In genomic region chr22:43053176-43053575, GRCh38 we compare ENCODE assay signal across 16 cellular contexts. TPM values are rescaled to one million over a fixed set of nuclear protein-coding genes. Genes with fewer than 3 reads are reported as not detected.
DNase-seq lines count a peak whose midpoint lies in the region; ATAC-seq and TF ChIP-seq lines count a peak whose summit lies in the region.
"Had no signal": no experiment of that assay in that cellular context is flagged by ENCODE, and none has a peak within 500 bp of the region (broad histone marks: within the 10 kb centered on the region; RNA-seq: fewer than 3 reads in every experiment).

No MANE protein-coding gene starts in this region.

- no peak for DNase-seq in BJ (ENCODE audit: low read depth)
- DNase-seq in H7: peak; percentile 80
- peak; percentile 38 for DNase-seq in SK-MEL-5 (ENCODE audit: low read depth, low spot score)
- no peak for DNase-seq in hepatocyte (ENCODE audit: low spot score)
- no peak for DNase-seq in HAP-1 (ENCODE audit: low spot score in 2 of 2)
- DNase-seq in hypothalamus (lab: John Stamatoyannopoulos, UW): no peak
- DNase-seq: activated CD8-positive, alpha-beta memory T cell treated with anti-CD3 and anti-CD28 coated beads, Interleukin-2, amount 50 U/mL, for 4 hours; effector CD4-positive, alpha-beta T cell; heart right ventricle; mammary epithelial cell; pancreas; stimulated activated CD4-positive, alpha-beta T cell treated with anti-CD3 and anti-CD28 coated beads, Interleukin-2, amount 100 ng/mL, for 24 hours; stimulated activated naive CD4-positive, alpha-beta T cell had no signal

- no peak overlapping the region for H2AFZ ChIP-seq in hepatocyte

- H4K20me1 ChIP-seq in hepatocyte (ENCODE audit: insufficient read depth, poor library complexity, severe bottlenecking): no peaks in the 10 kb centered on the region
- H4K20me1 ChIP-seq: BLaER1 treated with 17β-estradiol and CSF1 and Interleukin-3, amounts not matched to agents 10 nM and 100 nM had no signal

- no peaks in the 10 kb centered on the region for H3K9me2 ChIP-seq in hepatocyte (replicated peaks; ENCODE audit: insufficient read depth)

- in situ Hi-C loops in SK-MEL-5 (cut with HindIII; ENCODE audit: low pct_unique_long_range_greater_than_20kb, low sequenced_read_pairs): no loop called here
- in situ Hi-C loops in HAP-1 (cut with MboI; ENCODE audit: low sequenced_read_pairs): no loop called here

- CTCF ChIA-PET in BJ (lab: Yijun Ruan, JAX): interaction anchor here (0.7 kb wide), 1 partner anchor 11 kb away, joined by 5 read pairs; no protein-coding TSS in a partner anchor

- H3K4me1 ChIP-seq in hepatocyte (ENCODE audit: insufficient read depth): no peaks in the 10 kb centered on the region
- H3K4me1 ChIP-seq in HAP-1: no peaks in the 10 kb centered on the region
- H3K4me1 ChIP-seq: BLaER1 treated with 17β-estradiol and CSF1 and Interleukin-3, amounts not matched to agents 10 nM and 100 nM; heart right ventricle; pancreas had no signal

- ATAC-seq in HG02678 (IDR thresholded peaks at IDR 0.05; ENCODE audit: unreplicated experiment): no peak
- no peak for ATAC-seq in GM18519 (IDR thresholded peaks at IDR 0.05; ENCODE audit: low FRiP score, unreplicated experiment)
- ATAC-seq: heart right ventricle had no signal

- H3K27me3 ChIP-seq in BJ (ENCODE audit: control insufficient read depth, insufficient read depth, low read length): no peaks in the 10 kb centered on the region
- H3K27me3 ChIP-seq in H7 (ENCODE audit: control insufficient read depth, insufficient read depth, low read length): no peaks in the 10 kb centered on the region
- H3K27me3 ChIP-seq in hepatocyte: no peaks in the 10 kb centered on the region
- H3K27me3 ChIP-seq in HAP-1 (ENCODE audit: low read depth): no peaks in the 10 kb centered on the region
- H3K27me3 ChIP-seq: BLaER1 treated with 17β-estradiol and CSF1 and Interleukin-3, amounts not matched to agents 10 nM and 100 nM; heart right ventricle; pancreas had no signal

- H3K79me2 ChIP-seq in hepatocyte: no peaks in the 10 kb centered on the region

- H3K9me3 ChIP-seq in hepatocyte (ENCODE audit: low read depth) (no peaks in the 10 kb centered on the region), HAP-1 (no peaks in the 10 kb centered on the region)
- H3K9me3 ChIP-seq: BLaER1 treated with 17β-estradiol and CSF1 and Interleukin-3, amounts not matched to agents 10 nM and 100 nM; heart right ventricle; pancreas had no signal

- TF ChIP-seq CTCF in BJ (IDR thresholded peaks at IDR 0.05; ENCODE audit: insufficient read depth, low read depth, low read length): peak; percentile 22; the same call in 1 of the 2 replicates
- peak; percentile 6 for TF ChIP-seq CTCF in hepatocyte (IDR thresholded peaks at IDR 0.05; ENCODE audit: poor library complexity)

- POLR2A ChIA-PET in BJ (lab: Charles Lee): no interaction called here

- no peak overlapping the region for H3K4me3 ChIP-seq in BJ (ENCODE audit: low read depth, low read length)
- no peak overlapping the region for H3K4me3 ChIP-seq in H7 (ENCODE audit: insufficient read depth, low read depth, low read length)
- no peak overlapping the region for H3K4me3 ChIP-seq in hepatocyte
- no peak overlapping the region for H3K4me3 ChIP-seq in HAP-1
- H3K4me3 ChIP-seq: BLaER1 treated with 17β-estradiol and CSF1 and Interleukin-3, amounts not matched to agents 10 nM and 100 nM; heart right ventricle; pancreas had no signal

- 90% methylated on average over 7 of the region's 7 CpGs for WGBS in hepatocyte (ENCODE audit: low lambda C conversion rate, missing lambda C conversion rate)

- H3K27ac ChIP-seq in hepatocyte: no peak overlapping the region
- H3K27ac ChIP-seq: BLaER1 treated with 17β-estradiol and CSF1 and Interleukin-3, amounts not matched to agents 10 nM and 100 nM; heart right ventricle; pancreas had no signal

- no peaks in the 10 kb centered on the region for H3K36me3 ChIP-seq in BJ (ENCODE audit: control insufficient read depth, insufficient read depth, low read length)
- H3K36me3 ChIP-seq in H7 (replicated peaks; ENCODE audit: control insufficient read depth, insufficient read depth, low read length): no peaks in the 10 kb centered on the region
- no peaks in the 10 kb centered on the region for H3K36me3 ChIP-seq in hepatocyte (replicated peaks; ENCODE audit: insufficient read depth, low read depth)
- H3K36me3 ChIP-seq in HAP-1 (replicated peaks): no peaks in the 10 kb centered on the region
- H3K36me3 ChIP-seq: pancreas had no signal

- H3K4me2 ChIP-seq in hepatocyte: no peak overlapping the region
- H3K4me2 ChIP-seq: BLaER1 treated with 17β-estradiol and CSF1 and Interleukin-3, amounts not matched to agents 10 nM and 100 nM had no signal

RNA-seq across cellular contexts. Expression of gene TTLL1, which starts 36.0 kb away (rescaled TPM):
- polyA plus RNA-seq in BJ (2011; rRNA removed) (19.2 and 22.1 TPM in 2 replicates), hepatocyte (8.7 and 9.5 TPM in 2 replicates)
- 11.1 and 15.1 TPM in 2 replicates for polyA minus RNA-seq in BJ (2011; rRNA and poly(A)+ RNA removed)
- total RNA-seq in H7 (2014; rRNA removed; shearing (Covaris generic)): 6.5 and 8.9 TPM in 2 replicates
- 5.8 and 6.2 TPM in 2 replicates for total RNA-seq in SK-MEL-5 (2014; rRNA removed; shearing (Covaris generic))
- polyA plus RNA-seq in SK-MEL-5 (2015; cell fraction: cytosol; rRNA removed): 7.6 TPM in 2 replicates
- polyA plus RNA-seq in SK-MEL-5 (2015; cell fraction: nucleus; rRNA removed): 1.7 and 2.3 TPM in 2 replicates
- total RNA-seq in hepatocyte: 4.9 and 6.4 TPM in 2 replicates

RNA-seq across cellular contexts. Expression of gene PACSIN2, which starts 38.2 kb away (rescaled TPM):
- polyA plus RNA-seq in BJ (2011; rRNA removed): 64.4 and 86.3 TPM in 2 replicates
- polyA minus RNA-seq in BJ (2011; rRNA and poly(A)+ RNA removed): 20.5 and 26.6 TPM in 2 replicates
- total RNA-seq in H7 (2014; rRNA removed; shearing (Covaris generic)): 60.1 and 63.1 TPM in 2 replicates
- 197 and 210 TPM in 2 replicates for total RNA-seq in SK-MEL-5 (2014; rRNA removed; shearing (Covaris generic))
- polyA plus RNA-seq in SK-MEL-5 (2015; cell fraction: cytosol; rRNA removed): 359 and 404 TPM in 2 replicates
- 298 and 306 TPM in 2 replicates for polyA plus RNA-seq in SK-MEL-5 (2015; cell fraction: nucleus; rRNA removed)
- 77.7 and 87.4 TPM in 2 replicates for total RNA-seq in hepatocyte
- polyA plus RNA-seq in hepatocyte: 85.5 and 86.3 TPM in 2 replicates

RNA-seq across cellular contexts. Expression of gene BIK, which starts 57.4 kb away (rescaled TPM):
- polyA plus RNA-seq in BJ (2011; rRNA removed): 0.09 TPM in 2 replicates
- polyA minus RNA-seq in BJ (2011; rRNA and poly(A)+ RNA removed): not detected in 2 replicates
- total RNA-seq in H7 (2014; rRNA removed; shearing (Covaris generic)): 2.1 and 3.2 TPM in 2 replicates
- 8.0 and 9.2 TPM in 2 replicates for total RNA-seq in SK-MEL-5 (2014; rRNA removed; shearing (Covaris generic))
- polyA plus RNA-seq in SK-MEL-5 (2015; cell fraction: cytosol; rRNA removed): 5.7 and 5.8 TPM in 2 replicates
- 0.35 and 0.52 TPM in 2 replicates for polyA plus RNA-seq in SK-MEL-5 (2015; cell fraction: nucleus; rRNA removed)
- total RNA-seq in hepatocyte: 2.0 and 10.6 TPM in 2 replicates
- polyA plus RNA-seq in hepatocyte: 15.5 and 17.7 TPM in 2 replicates

Comparison
In these comparisons a context has a peak if more than half of its experiments do, and no peak if none do; other contexts are left out.
1. DNase-seq: peak in H7 (single experiment) and SK-MEL-5 (single experiment); none in BJ (single experiment), hepatocyte (single experiment), HAP-1 (0 of 2) and hypothalamus (0 of 51).